Comparison of ENCODE assay signal across 13 cellular contexts in genomic region chr5:97095318-97095732, GRCh38. TPM values are rescaled to one million over a fixed set of nuclear protein-coding genes. Genes with fewer than 3 reads are reported as not detected.
A peak's percentile ranks its signal among the peaks of the same experiment; 100 is the strongest.
DNase-seq lines count a peak whose midpoint lies in the region; ATAC-seq lines count a peak whose summit lies in the region.
"Had no signal": no experiment of that assay in that cellular context is flagged by ENCODE, and none has a peak within 500 bp of the region (broad histone marks: within the 10 kb centered on the region; RNA-seq: fewer than 3 reads in every experiment).

No MANE protein-coding gene starts in this region.

- H3K9me3 ChIP-seq in neuronal stem cell (replicated peaks in 1 of 2; ENCODE audit: control insufficient read depth in 2 of 2, insufficient read depth in 1 of 2, low read depth in 1 of 2, low read length in 2 of 2): no peaks in the 10 kb centered on the region

- peaks cover 24% of the 10 kb centered on the region for H3K4me1 Mint-ChIP-seq in activated CD4-positive, alpha-beta memory T cell treated with anti-CD3 and anti-CD28 coated beads, Interleukin-2, amount 10 ng/mL, durations not matched to agents 7 days and 5 days

- peaks cover 38% of the 10 kb centered on the region for H3K27me3 Mint-ChIP-seq in activated CD4-positive, alpha-beta memory T cell treated with anti-CD3 and anti-CD28 coated beads, Interleukin-2, amount 10 ng/mL, durations not matched to agents 7 days and 5 days

- no peak overlapping the region for H2BK15ac ChIP-seq in neuronal stem cell (ENCODE audit: low read length)

- no peaks in the 10 kb centered on the region for H3K79me1 ChIP-seq in neuronal stem cell (ENCODE audit: low read depth, low read length)

- H3K4me3 ChIP-seq in neuronal stem cell (ENCODE audit: low read length in 2 of 2): no peak overlapping the region

- ATAC-seq in GM18870 (IDR thresholded peaks at IDR 0.05; ENCODE audit: unreplicated experiment) (peak; percentile 51), GM21381 (IDR thresholded peaks at IDR 0.05; ENCODE audit: unreplicated experiment) (peak; percentile 32), HG03039 (IDR thresholded peaks at IDR 0.05; ENCODE audit: unreplicated experiment) (peak; percentile 36)
- ATAC-seq: sciatic nerve had no signal

- H2AFZ ChIP-seq in neuronal stem cell (ENCODE audit: low read length): no peak overlapping the region

- no peaks in the 10 kb centered on the region for H3K9me3 Mint-ChIP-seq in activated CD4-positive, alpha-beta memory T cell treated with anti-CD3 and anti-CD28 coated beads, Interleukin-2, amount 10 ng/mL, durations not matched to agents 7 days and 5 days

- no peak overlapping the region for H2BK5ac ChIP-seq in neuronal stem cell (ENCODE audit: low read length)

- DNase-seq in activated CD4-positive, alpha-beta memory T cell treated with anti-CD3 and anti-CD28 coated beads, Interleukin-2, amount 10 ng/mL, durations not matched to agents 7 days and 5 days: no peak
- no peak for DNase-seq in neuronal stem cell (ENCODE audit: low spot score)
- DNase-seq in DMS79 (lab: John Stamatoyannopoulos, UW): no peak
- DNase-seq in RKO (ENCODE audit: low spot score): no peak
- DNase-seq in AG20443 (ENCODE audit: low spot score): no peak
- DNase-seq: cortex of kidney, glutamatergic neuron, mesenchymal stem cell had no signal

- no peaks in the 10 kb centered on the region for H3K27me3 ChIP-seq in neuronal stem cell (ENCODE audit: control insufficient read depth in 3 of 3, insufficient read depth in 3 of 3, low read depth in 1 of 3, low read length in 3 of 3)

- no peak overlapping the region for H4K8ac ChIP-seq in neuronal stem cell (ENCODE audit: low read depth, low read length)

- no peak overlapping the region for H3K14ac ChIP-seq in neuronal stem cell (ENCODE audit: low read length)

- H2BK12ac ChIP-seq in neuronal stem cell (ENCODE audit: low read length): no peak overlapping the region

- no peak overlapping the region for H3K9ac ChIP-seq in neuronal stem cell (ENCODE audit: low read depth, low read length, poor library complexity)

- no peak overlapping the region for H2AK5ac ChIP-seq in neuronal stem cell (ENCODE audit: low read depth, low read length)

- no peak overlapping the region for H3K4me3 Mint-ChIP-seq in activated CD4-positive, alpha-beta memory T cell treated with anti-CD3 and anti-CD28 coated beads, Interleukin-2, amount 10 ng/mL, durations not matched to agents 7 days and 5 days

- WGBS in neuronal stem cell (ENCODE audit: extremely low coverage in 2 of 2, insufficient read length in 2 of 2, insufficient replicate concordance in 1 of 2), 2 donors: no CpG with 5 or more reads among the region's 1 CpG

- no peak overlapping the region for H3K18ac ChIP-seq in neuronal stem cell (ENCODE audit: low read length)

- H3K27ac Mint-ChIP-seq in activated CD4-positive, alpha-beta memory T cell treated with anti-CD3 and anti-CD28 coated beads, Interleukin-2, amount 10 ng/mL, durations not matched to agents 7 days and 5 days: peak overlapping the region; percentile 51

- no peak overlapping the region for H3K4ac ChIP-seq in neuronal stem cell (ENCODE audit: low read length)

- POLR2A ChIA-PET in activated CD4-positive, alpha-beta memory T cell treated with anti-CD3 and anti-CD28 coated beads, Interleukin-2, amount 10 ng/mL, durations not matched to agents 7 days and 5 days (lab: Charles Lee): interaction anchor here (0.8 to 2.1 kb wide), 8 partner anchors 13 to 289 kb away, joined by 3 to 6 read pairs (median 3); partner anchors contain the start of gene ERAP1

- peaks cover 19 to 21% of the 10 kb centered on the region in 2 donors for H3K36me3 ChIP-seq in neuronal stem cell (replicated peaks in 1 of 2; ENCODE audit: control insufficient read depth in 2 of 2, insufficient read depth in 2 of 2, low read length in 2 of 2)

- CTCF ChIA-PET in activated CD4-positive, alpha-beta memory T cell treated with anti-CD3 and anti-CD28 coated beads, Interleukin-2, amount 10 ng/mL, durations not matched to agents 7 days and 5 days (lab: Charles Lee): interaction anchor here (0.7 to 1.7 kb wide), 5 partner anchors 8 to 226 kb away, joined by 3 to 4 read pairs (median 3); no protein-coding TSS in a partner anchor

- H3K4me1 ChIP-seq in neuronal stem cell (ENCODE audit: control insufficient read depth in 2 of 2, insufficient read depth in 1 of 2, low read depth in 1 of 2, low read length in 2 of 2): peaks cover 0 to 3% of the 10 kb centered on the region in 2 donors

- no peak overlapping the region for H2BK120ac ChIP-seq in neuronal stem cell (ENCODE audit: low read depth, low read length)

- no peak overlapping the region for H3K4me2 ChIP-seq in neuronal stem cell (ENCODE audit: insufficient read depth, low read length, poor library complexity, severe bottlenecking)

- no peak overlapping the region for H4K91ac ChIP-seq in neuronal stem cell (ENCODE audit: low read depth, low read length, poor library complexity)

- H3K27ac ChIP-seq in neuronal stem cell (replicated peaks; ENCODE audit: low read length): no peak overlapping the region

- no peak overlapping the region for H3K23ac ChIP-seq in neuronal stem cell (ENCODE audit: low read depth, low read length, poor library complexity)

- H3K36me3 Mint-ChIP-seq in activated CD4-positive, alpha-beta memory T cell treated with anti-CD3 and anti-CD28 coated beads, Interleukin-2, amount 10 ng/mL, durations not matched to agents 7 days and 5 days (ENCODE audit: low read depth): no peaks in the 10 kb centered on the region

RNA-seq across cellular contexts. Expression of gene LIX1, which starts 47.1 kb away (rescaled TPM):
- not detected for total RNA-seq in activated CD4-positive, alpha-beta memory T cell treated with anti-CD3 and anti-CD28 coated beads, Interleukin-2, amount 10 ng/mL, durations not matched to agents 7 days and 5 days
- polyA plus RNA-seq in neuronal stem cell (2013, experiment 1 of 2): 131 TPM
- polyA plus RNA-seq in neuronal stem cell (2013, experiment 2 of 2): 135 TPM
- total RNA-seq: sciatic nerve; T-helper 1 cell treated with Interleukin-12 subunit alpha and Interleukin-12 subunit beta and Interleukin-4 antibody, amounts not matched to agents 30 ng/mL and 1 ng/mL, for 36 hours had no signal
